Comparison of ENCODE assay signal across 8 cellular contexts in genomic region chr15:73908030-73908821, GRCh38. TPM values are rescaled to one million over a fixed set of nuclear protein-coding genes. Genes with fewer than 3 reads are reported as not detected.
DNase-seq lines count a peak whose midpoint lies in the region; ATAC-seq and TF ChIP-seq lines count a peak whose summit lies in the region.

No MANE protein-coding gene starts in this region.

- H3K4me3 ChIP-seq in Peyer's patch (no peak overlapping the region), neuronal stem cell (ENCODE audit: low read length in 2 of 2) (no peak overlapping the region)

- H2AFZ ChIP-seq in neuronal stem cell (ENCODE audit: low read length) = peak overlapping the region; percentile 43

- H3K4me1 Mint-ChIP-seq in activated T-cell treated with anti-CD3 and anti-CD28 coated beads, Interleukin-2, amount 50 U/mL, for 72 hours (ENCODE audit: low read depth) = peaks cover 5% of the 10 kb centered on the region

- no peak overlapping the region for H3K27ac Mint-ChIP-seq in activated T-cell treated with anti-CD3 and anti-CD28 coated beads, Interleukin-2, amount 50 U/mL, for 72 hours

- peaks cover 0 to 3% of the 10 kb centered on the region in 2 donors for H3K36me3 Mint-ChIP-seq in activated T-cell treated with anti-CD3 and anti-CD28 coated beads, Interleukin-2, amount 50 U/mL, for 72 hours (ENCODE audit: insufficient read depth in 2 of 2)

- H3K27ac ChIP-seq in Peyer's patch (no peak overlapping the region), neuronal stem cell (replicated peaks; ENCODE audit: low read length) (no peak overlapping the region), substantia nigra (ENCODE audit: low read depth, low read length, poor library complexity, severe bottlenecking) (no peak overlapping the region)

- no peak overlapping the region for H2BK12ac ChIP-seq in neuronal stem cell (ENCODE audit: low read length)

- no peak overlapping the region for H3K14ac ChIP-seq in neuronal stem cell (ENCODE audit: low read length)

- no peaks in the 10 kb centered on the region for H3K4me1 ChIP-seq in Peyer's patch
- H3K4me1 ChIP-seq in neuronal stem cell (ENCODE audit: control insufficient read depth in 2 of 2, insufficient read depth in 1 of 2, low read depth in 1 of 2, low read length in 2 of 2) = peaks cover 2 to 10% of the 10 kb centered on the region in 2 donors

- ATAC-seq in activated T-cell treated with anti-CD3 and anti-CD28 coated beads, Interleukin-2, amount 50 U/mL, for 72 hours (replicated peaks in 1 of 2) = peak; percentile 95

- no peak overlapping the region for H2BK15ac ChIP-seq in neuronal stem cell (ENCODE audit: low read length)

- WGBS in neuronal stem cell (ENCODE audit: extremely low coverage in 2 of 2, insufficient read length in 2 of 2, insufficient replicate concordance in 1 of 2), 2 donors = no CpG with 5 or more reads among the region's 7 CpGs

- no peak overlapping the region for H4K8ac ChIP-seq in neuronal stem cell (ENCODE audit: low read depth, low read length)

- no peak overlapping the region for H2BK120ac ChIP-seq in neuronal stem cell (ENCODE audit: low read depth, low read length)

- H3K9me3 Mint-ChIP-seq in activated T-cell treated with anti-CD3 and anti-CD28 coated beads, Interleukin-2, amount 50 U/mL, for 72 hours = no peaks in the 10 kb centered on the region

- no peak overlapping the region for H3K4me2 ChIP-seq in neuronal stem cell (ENCODE audit: insufficient read depth, low read length, poor library complexity, severe bottlenecking)

- TF ChIP-seq CTCF in Peyer's patch (IDR thresholded peaks at IDR 0.05) = peak; percentile 49 to 91 (median 85)

- H3K27me3 ChIP-seq in Peyer's patch (no peaks in the 10 kb centered on the region), neuronal stem cell (ENCODE audit: control insufficient read depth in 3 of 3, insufficient read depth in 3 of 3, low read depth in 1 of 3, low read length in 3 of 3) (peaks cover 0 to 34% (median 0%) of the 10 kb centered on the region in 3 experiments)

- H3K4ac ChIP-seq in neuronal stem cell (ENCODE audit: low read length) = no peak overlapping the region

- no peak for TF ChIP-seq POLR2A in Peyer's patch (IDR thresholded peaks at IDR 0.05)

- H3K79me1 ChIP-seq in neuronal stem cell (ENCODE audit: low read depth, low read length) = no peaks in the 10 kb centered on the region

- no peak overlapping the region for H3K4me3 Mint-ChIP-seq in activated T-cell treated with anti-CD3 and anti-CD28 coated beads, Interleukin-2, amount 50 U/mL, for 72 hours

- H2BK5ac ChIP-seq in neuronal stem cell (ENCODE audit: low read length) = no peak overlapping the region

- no peaks in the 10 kb centered on the region for H3K27me3 Mint-ChIP-seq in activated T-cell treated with anti-CD3 and anti-CD28 coated beads, Interleukin-2, amount 50 U/mL, for 72 hours (ENCODE audit: low read depth)

- H3K23ac ChIP-seq in neuronal stem cell (ENCODE audit: low read depth, low read length, poor library complexity) = peak overlapping the region; percentile 83

- peak; percentile 62 to 82 (median 67) for DNase-seq in NCI-H1417 (lab: John Stamatoyannopoulos, UW)
- no peak for DNase-seq in NCI-H1417 treated with DMSO at 0.1 percent for 48 hours (lab: John Stamatoyannopoulos, UW)
- peak; percentile 87 for DNase-seq in HT-29 (ENCODE audit: low spot score)
- DNase-seq in Peyer's patch = peak; percentile 66 to 90 (median 89)
- peak; percentile 78 to 81 for DNase-seq in activated T-cell treated with anti-CD3 and anti-CD28 coated beads, Interleukin-2, amount 50 U/mL, for 72 hours
- peak; percentile 72 for DNase-seq in fibroblast of peridontal ligament (ENCODE audit: extremely low read depth)
- DNase-seq in neuronal stem cell (ENCODE audit: low spot score) = peak; percentile 70
- peak in 45 of 49 donors; percentile 6 to 86 (median 62) for DNase-seq in substantia nigra (lab: John Stamatoyannopoulos, UW)

- no peak overlapping the region for H2AK5ac ChIP-seq in neuronal stem cell (ENCODE audit: low read depth, low read length)

- H3K9me3 ChIP-seq in Peyer's patch (no peaks in the 10 kb centered on the region), neuronal stem cell (replicated peaks in 1 of 2; ENCODE audit: control insufficient read depth in 2 of 2, insufficient read depth in 1 of 2, low read depth in 1 of 2, low read length in 2 of 2) (no peaks in the 10 kb centered on the region)

- no peak overlapping the region for H3K18ac ChIP-seq in neuronal stem cell (ENCODE audit: low read length)

- no peak overlapping the region for H4K91ac ChIP-seq in neuronal stem cell (ENCODE audit: low read depth, low read length, poor library complexity)

- H3K9ac ChIP-seq in neuronal stem cell (ENCODE audit: low read depth, low read length, poor library complexity) = no peak overlapping the region

- no peaks in the 10 kb centered on the region for H3K36me3 ChIP-seq in Peyer's patch
- no peaks in the 10 kb centered on the region for H3K36me3 ChIP-seq in neuronal stem cell (replicated peaks in 1 of 2; ENCODE audit: control insufficient read depth in 2 of 2, insufficient read depth in 2 of 2, low read length in 2 of 2)

RNA-seq across cellular contexts. Expression of gene LOXL1, which starts 18.0 kb away (rescaled TPM):
- total RNA-seq in HT-29 (2014; rRNA removed; shearing (Covaris generic)) = 20.0 and 26.1 TPM in 2 replicates
- 1 to 10 TPM; 1.8 to 8.3 (median 5.4) TPM for total RNA-seq in Peyer's patch
- 1 to 10 TPM; 1.9 to 2.5 TPM for total RNA-seq in activated T-cell treated with anti-CD3 and anti-CD28 coated beads, Interleukin-2, amount 50 U/mL, for 72 hours
- polyA plus RNA-seq in neuronal stem cell (2013, experiment 1 of 2) = 67.0 TPM
- polyA plus RNA-seq in neuronal stem cell (2013, experiment 2 of 2) = 68.3 TPM

RNA-seq across cellular contexts. Expression of gene TBC1D21, which starts 34.9 kb away (rescaled TPM):
- total RNA-seq in HT-29 (2014; rRNA removed; shearing (Covaris generic)) = not detected in 2 replicates
- not detected for total RNA-seq in Peyer's patch
- total RNA-seq in activated T-cell treated with anti-CD3 and anti-CD28 coated beads, Interleukin-2, amount 50 U/mL, for 72 hours = not detected
- not detected for polyA plus RNA-seq in neuronal stem cell (2013, experiment 1 of 2)
- not detected for polyA plus RNA-seq in neuronal stem cell (2013, experiment 2 of 2)
